ENCODE assay signal across 31 cellular contexts in the genomic region with DNA sequence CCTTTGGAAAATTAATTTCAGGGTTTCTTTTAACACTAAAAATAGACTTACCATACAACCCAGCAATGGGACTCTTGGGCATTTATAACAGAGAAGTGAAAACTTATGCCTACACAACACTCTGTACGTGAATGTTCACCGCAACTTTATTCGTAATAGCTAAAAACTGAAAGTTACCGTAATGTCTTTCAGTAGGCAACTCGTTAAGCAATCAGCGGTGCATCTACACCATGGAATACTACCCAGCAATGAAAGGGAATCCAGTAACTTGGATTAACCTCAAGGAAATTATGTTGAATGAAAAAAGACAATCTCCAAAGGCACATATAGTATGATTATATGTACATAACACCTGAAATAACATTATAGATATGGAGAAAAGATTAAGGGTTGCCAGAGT. TPM values are rescaled to one million over a fixed set of nuclear protein-coding genes. Genes with fewer than 3 reads are reported as not detected.
"Had no signal": no experiment of that assay in that cellular context is flagged by ENCODE, and none has a peak within 500 bp of the region (broad histone marks: within the 10 kb centered on the region; RNA-seq: fewer than 3 reads in every experiment).

No MANE protein-coding gene starts in this region.

- H3K27ac ChIP-seq: adrenal gland, body of pancreas, brain microvascular endothelial cell, breast epithelium, VCaP had no signal

- ATAC-seq: activated CD8-positive, alpha-beta T cell treated with anti-CD3 and anti-CD28 coated beads for 36 hours; activated naive CD4-positive, alpha-beta T cell treated with anti-CD3 and anti-CD28 coated beads, Interleukin-2, amount 50 U/mL, for 72 hours; activated T-cell treated with anti-CD3 and anti-CD28 coated beads, Interleukin-2, amount 50 U/mL, for 4 hours; body of pancreas had no signal

- DNase-seq: activated B cell treated with CpG ODN at 0.5 μM for 24 hours; activated CD4-positive, alpha-beta memory T cell treated with anti-CD3 and anti-CD28 coated beads for 36 hours; activated CD4-positive, alpha-beta T cell treated with anti-CD3 and anti-CD28 coated beads for 4 hours; activated CD4-positive, alpha-beta T cell treated with anti-CD3 and anti-CD28 coated beads, Interleukin-2, amount 10 ng/mL, durations not matched to agents 24 days and 14 days; activated CD4-positive, alpha-beta T cell treated with anti-CD3 and anti-CD28 coated beads, Interleukin-2, amount 50 U/mL, for 1 hour; activated CD4-positive, alpha-beta T cell treated with anti-CD3 and anti-CD28 coated beads, Interleukin-2, amount 50 U/mL, for 4 hours; activated CD4-positive, CD25-positive, alpha-beta regulatory T cell treated with anti-CD3 and anti-CD28 coated beads, Interleukin-2, amount 50 U/mL, for 72 hours; activated CD8-positive, alpha-beta memory T cell treated with anti-CD3 and anti-CD28 coated beads, Interleukin-2, amount 50 U/mL, for 4 hours; activated CD8-positive, alpha-beta T cell treated with anti-CD3 and anti-CD28 coated beads for 36 hours; activated effector memory CD4-positive, alpha-beta T cell treated with Interleukin-2 at 50 U/mL for 16 hours; activated gamma-delta T cell; activated naive CD4-positive, alpha-beta T cell treated with anti-CD3 and anti-CD28 coated beads, Interleukin-2, amount 10 ng/mL, durations not matched to agents 7 days and 5 days; activated naive CD4-positive, alpha-beta T cell treated with Interleukin-2 at 50 U/mL for 16 hours; activated naive CD8-positive, alpha-beta T cell treated with anti-CD3 and anti-CD28 coated beads for 36 hours; activated T-cell treated with anti-CD3 and anti-CD28 coated beads for 4 hours; activated T-cell treated with anti-CD3 and anti-CD28 coated beads, Interleukin-2, amount 50 U/mL, for 1 hour; activated T-cell treated with anti-CD3 and anti-CD28 coated beads, Interleukin-2, amount 50 U/mL, for 4 hours; adrenal gland; amniotic stem cell; aorta; body of pancreas; brain microvascular endothelial cell; central memory CD4-positive, alpha-beta T cell; T-helper 2 cell; T-helper 9 cell had no signal

- FAIRE-seq: astrocyte, TTC549 had no signal

- H3K4me3 ChIP-seq: adrenal gland, body of pancreas, breast epithelium had no signal

- H3K27me3 ChIP-seq: adrenal gland, body of pancreas, brain microvascular endothelial cell, breast epithelium had no signal

- H3K9me3 ChIP-seq: adrenal gland, body of pancreas had no signal

- H3K36me3 ChIP-seq: adrenal gland, brain microvascular endothelial cell, breast epithelium had no signal

- H3K4me1 ChIP-seq: adrenal gland, body of pancreas, breast epithelium had no signal

RNA-seq across cellular contexts. Expression of gene CCDC3, which starts 16.2 kb away (rescaled TPM):
- total RNA-seq: activated CD8-positive, alpha-beta memory T cell treated with anti-CD3 and anti-CD28 coated beads for 36 hours; activated CD8-positive, alpha-beta T cell treated with anti-CD3 and anti-CD28 coated beads for 36 hours had no signal
